ENCODE assay signal across 1 cellular context in genomic region chr6:146543211-146543939, GRCh38.
TF ChIP-seq lines count a peak whose summit lies in the region.

Gene RAB32 (plus strand): TSS chr6:146543833. CDS start chr6:146543872, 39 bp downstream.

TF ChIP-seq in HepG2, 621 proteins besides CTCF, POLR2A, EP300 and RAD21 (continued from another document and continues in another):
- TF ChIP-seq, protein P1, sequence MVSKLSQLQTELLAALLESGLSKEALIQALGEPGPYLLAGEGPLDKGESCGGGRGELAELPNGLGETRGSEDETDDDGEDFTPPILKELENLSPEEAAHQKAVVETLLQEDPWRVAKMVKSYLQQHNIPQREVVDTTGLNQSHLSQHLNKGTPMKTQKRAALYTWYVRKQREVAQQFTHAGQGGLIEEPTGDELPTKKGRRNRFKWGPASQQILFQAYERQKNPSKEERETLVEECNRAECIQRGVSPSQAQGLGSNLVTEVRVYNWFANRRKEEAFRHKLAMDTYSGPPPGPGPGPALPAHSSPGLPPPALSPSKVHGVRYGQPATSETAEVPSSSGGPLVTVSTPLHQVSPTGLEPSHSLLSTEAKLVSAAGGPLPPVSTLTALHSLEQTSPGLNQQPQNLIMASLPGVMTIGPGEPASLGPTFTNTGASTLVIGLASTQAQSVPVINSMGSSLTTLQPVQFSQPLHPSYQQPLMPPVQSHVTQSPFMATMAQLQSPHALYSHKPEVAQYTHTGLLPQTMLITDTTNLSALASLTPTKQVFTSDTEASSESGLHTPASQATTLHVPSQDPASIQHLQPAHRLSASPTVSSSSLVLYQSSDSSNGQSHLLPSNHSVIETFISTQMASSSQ (IDR thresholded peaks at IDR 0.05; ENCODE audit: low read depth), result no peak
- TF ChIP-seq, protein P1 (CRISPR knock-in tag; IDR thresholded peaks at IDR 0.05; ENCODE audit: borderline replicate concordance), result peak; percentile 23; the same call in 1 of the 2 replicates
- TF ChIP-seq NCOA2 (CRISPR knock-in tag; IDR thresholded peaks at IDR 0.05), result no peak
- peak; percentile 51 for TF ChIP-seq ZSCAN31 (CRISPR knock-in tag; IDR thresholded peaks at IDR 0.05; ENCODE audit: low read depth)
- no peak for TF ChIP-seq HMGA1 (CRISPR knock-in tag; conservative IDR thresholded peaks at IDR 0.05)
- TF ChIP-seq IKZF1 (IDR thresholded peaks at IDR 0.05), result no peak
- TF ChIP-seq MTF1 (CRISPR knock-in tag; IDR thresholded peaks at IDR 0.05), result no peak
- TF ChIP-seq, protein P2, sequence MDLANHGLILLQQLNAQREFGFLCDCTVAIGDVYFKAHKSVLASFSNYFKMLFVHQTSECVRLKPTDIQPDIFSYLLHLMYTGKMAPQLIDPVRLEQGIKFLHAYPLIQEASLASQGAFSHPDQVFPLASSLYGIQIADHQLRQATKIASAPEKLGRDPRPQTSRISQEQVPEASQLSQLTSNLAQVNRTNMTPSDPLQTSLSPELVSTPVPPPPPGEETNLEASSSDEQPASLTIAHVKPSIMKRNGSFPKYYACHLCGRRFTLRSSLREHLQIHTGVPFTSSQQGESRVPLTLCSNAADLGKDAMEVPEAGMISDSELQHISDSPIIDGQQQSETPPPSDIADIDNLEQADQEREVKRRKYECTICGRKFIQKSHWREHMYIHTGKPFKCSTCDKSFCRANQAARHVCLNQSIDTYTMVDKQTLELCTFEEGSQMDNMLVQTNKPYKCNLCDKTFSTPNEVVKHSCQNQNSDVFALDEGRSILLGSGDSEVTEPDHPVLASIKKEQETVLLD (CRISPR knock-in tag; IDR thresholded peaks at IDR 0.05; ENCODE audit: low read depth), result peak; percentile 80; the same call in 1 of the 2 replicates
- no peak for TF ChIP-seq ISL2 (CRISPR knock-in tag; IDR thresholded peaks at IDR 0.05)
- no peak for TF ChIP-seq FOXM1 (CRISPR knock-in tag; IDR thresholded peaks at IDR 0.05)
- TF ChIP-seq SCMH1 (CRISPR knock-in tag; IDR thresholded peaks at IDR 0.05; ENCODE audit: borderline replicate concordance), result no peak
- peak; percentile 53; the same call in 1 of the 2 replicates for TF ChIP-seq KDM2A (CRISPR knock-in tag; IDR thresholded peaks at IDR 0.05; ENCODE audit: borderline replicate concordance, low read depth)
- TF ChIP-seq GRHL1 (CRISPR knock-in tag; conservative IDR thresholded peaks at IDR 0.05), result no peak
- TF ChIP-seq FOXP1 (IDR thresholded peaks at IDR 0.05), result no peak
- no peak for TF ChIP-seq FOXP1 (CRISPR knock-in tag; IDR thresholded peaks at IDR 0.05)
- no peak for TF ChIP-seq TMF1 (CRISPR knock-in tag; IDR thresholded peaks at IDR 0.05; ENCODE audit: low read depth)
- peak; percentile 84 for TF ChIP-seq POLR2G (IDR thresholded peaks at IDR 0.05; ENCODE audit: low read depth, low read length)
- 0 out of 2 replicates have a peak, but pooled peaks have one; percentile 30 for TF ChIP-seq RFXANK (CRISPR knock-in tag; IDR thresholded peaks at IDR 0.05)
- TF ChIP-seq ETV5 (CRISPR knock-in tag; IDR thresholded peaks at IDR 0.05; ENCODE audit: borderline replicate concordance), result peak; percentile 71
- no peak; the same call in 1 of the 2 replicates for TF ChIP-seq ZNF619 (CRISPR knock-in tag; IDR thresholded peaks at IDR 0.05)
- TF ChIP-seq GTF2F1 (IDR thresholded peaks at IDR 0.05; ENCODE audit: low read length), result no peak
- TF ChIP-seq, protein P3, sequence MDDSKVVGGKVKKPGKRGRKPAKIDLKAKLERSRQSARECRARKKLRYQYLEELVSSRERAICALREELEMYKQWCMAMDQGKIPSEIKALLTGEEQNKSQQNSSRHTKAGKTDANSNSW (CRISPR knock-in tag; IDR thresholded peaks at IDR 0.05; ENCODE audit: borderline replicate concordance), result no peak
- TF ChIP-seq, protein P4, sequence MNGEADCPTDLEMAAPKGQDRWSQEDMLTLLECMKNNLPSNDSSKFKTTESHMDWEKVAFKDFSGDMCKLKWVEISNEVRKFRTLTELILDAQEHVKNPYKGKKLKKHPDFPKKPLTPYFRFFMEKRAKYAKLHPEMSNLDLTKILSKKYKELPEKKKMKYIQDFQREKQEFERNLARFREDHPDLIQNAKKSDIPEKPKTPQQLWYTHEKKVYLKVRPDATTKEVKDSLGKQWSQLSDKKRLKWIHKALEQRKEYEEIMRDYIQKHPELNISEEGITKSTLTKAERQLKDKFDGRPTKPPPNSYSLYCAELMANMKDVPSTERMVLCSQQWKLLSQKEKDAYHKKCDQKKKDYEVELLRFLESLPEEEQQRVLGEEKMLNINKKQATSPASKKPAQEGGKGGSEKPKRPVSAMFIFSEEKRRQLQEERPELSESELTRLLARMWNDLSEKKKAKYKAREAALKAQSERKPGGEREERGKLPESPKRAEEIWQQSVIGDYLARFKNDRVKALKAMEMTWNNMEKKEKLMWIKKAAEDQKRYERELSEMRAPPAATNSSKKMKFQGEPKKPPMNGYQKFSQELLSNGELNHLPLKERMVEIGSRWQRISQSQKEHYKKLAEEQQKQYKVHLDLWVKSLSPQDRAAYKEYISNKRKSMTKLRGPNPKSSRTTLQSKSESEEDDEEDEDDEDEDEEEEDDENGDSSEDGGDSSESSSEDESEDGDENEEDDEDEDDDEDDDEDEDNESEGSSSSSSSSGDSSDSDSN (CRISPR knock-in tag; IDR thresholded peaks at IDR 0.05), result peak; percentile 97
- no peak for TF ChIP-seq FOSL1 (CRISPR knock-in tag; IDR thresholded peaks at IDR 0.05; ENCODE audit: borderline replicate concordance)
- peak; percentile 69 for TF ChIP-seq PHF20 (CRISPR knock-in tag; IDR thresholded peaks at IDR 0.05)
- TF ChIP-seq, protein P5, sequence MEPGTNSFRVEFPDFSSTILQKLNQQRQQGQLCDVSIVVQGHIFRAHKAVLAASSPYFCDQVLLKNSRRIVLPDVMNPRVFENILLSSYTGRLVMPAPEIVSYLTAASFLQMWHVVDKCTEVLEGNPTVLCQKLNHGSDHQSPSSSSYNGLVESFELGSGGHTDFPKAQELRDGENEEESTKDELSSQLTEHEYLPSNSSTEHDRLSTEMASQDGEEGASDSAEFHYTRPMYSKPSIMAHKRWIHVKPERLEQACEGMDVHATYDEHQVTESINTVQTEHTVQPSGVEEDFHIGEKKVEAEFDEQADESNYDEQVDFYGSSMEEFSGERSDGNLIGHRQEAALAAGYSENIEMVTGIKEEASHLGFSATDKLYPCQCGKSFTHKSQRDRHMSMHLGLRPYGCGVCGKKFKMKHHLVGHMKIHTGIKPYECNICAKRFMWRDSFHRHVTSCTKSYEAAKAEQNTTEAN (CRISPR knock-in tag; conservative IDR thresholded peaks at IDR 0.05), result 0 out of 2 replicates have a peak, but pooled peaks have one; percentile 5
- TF ChIP-seq ZNF235 (CRISPR knock-in tag; IDR thresholded peaks at IDR 0.05; ENCODE audit: borderline replicate concordance), result peak; percentile 77; the same call in 1 of the 2 replicates
- TF ChIP-seq MAZ (IDR thresholded peaks at IDR 0.05; ENCODE audit: borderline replicate concordance, low read depth, low read length), result 0 out of 2 replicates have a peak, but pooled peaks have one; percentile 3
- TF ChIP-seq MAZ (CRISPR knock-in tag; IDR thresholded peaks at IDR 0.05; ENCODE audit: low read depth), result peak; percentile 92
- TF ChIP-seq ZNF337 (CRISPR knock-in tag; IDR thresholded peaks at IDR 0.05; ENCODE audit: borderline replicate concordance, low read depth), result no peak
- peak; percentile 13; the same call in 1 of the 2 replicates for TF ChIP-seq HOXA3 (CRISPR knock-in tag; IDR thresholded peaks at IDR 0.05)
- no peak for TF ChIP-seq ZNF207 (IDR thresholded peaks at IDR 0.05; ENCODE audit: borderline replicate concordance)
- peak; percentile 86; the same call in 1 of the 2 replicates for TF ChIP-seq ZFP82 (CRISPR knock-in tag; IDR thresholded peaks at IDR 0.05; ENCODE audit: borderline replicate concordance)
- no peak for TF ChIP-seq ZNF264 (CRISPR knock-in tag; IDR thresholded peaks at IDR 0.05)
- TF ChIP-seq FLYWCH1 (CRISPR knock-in tag; IDR thresholded peaks at IDR 0.05), result 0 out of 2 replicates have a peak, but pooled peaks have one; percentile 25
- TF ChIP-seq SP140L (CRISPR knock-in tag; IDR thresholded peaks at IDR 0.05; ENCODE audit: borderline replicate concordance), result no peak
- TF ChIP-seq ZBTB4 (CRISPR knock-in tag; IDR thresholded peaks at IDR 0.05; ENCODE audit: borderline replicate concordance), result no peak
- TF ChIP-seq, protein P6, sequence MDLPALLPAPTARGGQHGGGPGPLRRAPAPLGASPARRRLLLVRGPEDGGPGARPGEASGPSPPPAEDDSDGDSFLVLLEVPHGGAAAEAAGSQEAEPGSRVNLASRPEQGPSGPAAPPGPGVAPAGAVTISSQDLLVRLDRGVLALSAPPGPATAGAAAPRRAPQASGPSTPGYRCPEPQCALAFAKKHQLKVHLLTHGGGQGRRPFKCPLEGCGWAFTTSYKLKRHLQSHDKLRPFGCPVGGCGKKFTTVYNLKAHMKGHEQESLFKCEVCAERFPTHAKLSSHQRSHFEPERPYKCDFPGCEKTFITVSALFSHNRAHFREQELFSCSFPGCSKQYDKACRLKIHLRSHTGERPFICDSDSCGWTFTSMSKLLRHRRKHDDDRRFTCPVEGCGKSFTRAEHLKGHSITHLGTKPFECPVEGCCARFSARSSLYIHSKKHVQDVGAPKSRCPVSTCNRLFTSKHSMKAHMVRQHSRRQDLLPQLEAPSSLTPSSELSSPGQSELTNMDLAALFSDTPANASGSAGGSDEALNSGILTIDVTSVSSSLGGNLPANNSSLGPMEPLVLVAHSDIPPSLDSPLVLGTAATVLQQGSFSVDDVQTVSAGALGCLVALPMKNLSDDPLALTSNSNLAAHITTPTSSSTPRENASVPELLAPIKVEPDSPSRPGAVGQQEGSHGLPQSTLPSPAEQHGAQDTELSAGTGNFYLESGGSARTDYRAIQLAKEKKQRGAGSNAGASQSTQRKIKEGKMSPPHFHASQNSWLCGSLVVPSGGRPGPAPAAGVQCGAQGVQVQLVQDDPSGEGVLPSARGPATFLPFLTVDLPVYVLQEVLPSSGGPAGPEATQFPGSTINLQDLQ (CRISPR knock-in tag; IDR thresholded peaks at IDR 0.05), result peak; percentile 75; the same call in 1 of the 2 replicates
- 0 out of 2 replicates have a peak, but pooled peaks have one; percentile 8 for TF ChIP-seq IRF2 (CRISPR knock-in tag; IDR thresholded peaks at IDR 0.05)
- TF ChIP-seq SRSF1 (optimal IDR thresholded peaks at IDR 0.05; ENCODE audit: low read depth, low read length), result peak; percentile 78
- no peak for TF ChIP-seq ZNF3 (CRISPR knock-in tag; IDR thresholded peaks at IDR 0.05)
- TF ChIP-seq, protein P7, sequence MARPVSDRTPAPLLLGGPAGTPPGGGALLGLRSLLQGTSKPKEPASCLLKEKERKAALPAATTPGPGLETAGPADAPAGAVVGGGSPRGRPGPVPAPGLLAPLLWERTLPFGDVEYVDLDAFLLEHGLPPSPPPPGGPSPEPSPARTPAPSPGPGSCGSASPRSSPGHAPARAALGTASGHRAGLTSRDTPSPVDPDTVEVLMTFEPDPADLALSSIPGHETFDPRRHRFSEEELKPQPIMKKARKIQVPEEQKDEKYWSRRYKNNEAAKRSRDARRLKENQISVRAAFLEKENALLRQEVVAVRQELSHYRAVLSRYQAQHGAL (CRISPR knock-in tag; IDR thresholded peaks at IDR 0.05; ENCODE audit: not compliant biosample characterization), result no peak
- peak; percentile 81; the same call in 1 of the 2 replicates for TF ChIP-seq SPEN (CRISPR knock-in tag; IDR thresholded peaks at IDR 0.05; ENCODE audit: low read depth)
- TF ChIP-seq ZNF136 (CRISPR knock-in tag; IDR thresholded peaks at IDR 0.05; ENCODE audit: low read depth), result no peak
